ENCODE assay signal across 8 cellular contexts in the genomic region with DNA sequence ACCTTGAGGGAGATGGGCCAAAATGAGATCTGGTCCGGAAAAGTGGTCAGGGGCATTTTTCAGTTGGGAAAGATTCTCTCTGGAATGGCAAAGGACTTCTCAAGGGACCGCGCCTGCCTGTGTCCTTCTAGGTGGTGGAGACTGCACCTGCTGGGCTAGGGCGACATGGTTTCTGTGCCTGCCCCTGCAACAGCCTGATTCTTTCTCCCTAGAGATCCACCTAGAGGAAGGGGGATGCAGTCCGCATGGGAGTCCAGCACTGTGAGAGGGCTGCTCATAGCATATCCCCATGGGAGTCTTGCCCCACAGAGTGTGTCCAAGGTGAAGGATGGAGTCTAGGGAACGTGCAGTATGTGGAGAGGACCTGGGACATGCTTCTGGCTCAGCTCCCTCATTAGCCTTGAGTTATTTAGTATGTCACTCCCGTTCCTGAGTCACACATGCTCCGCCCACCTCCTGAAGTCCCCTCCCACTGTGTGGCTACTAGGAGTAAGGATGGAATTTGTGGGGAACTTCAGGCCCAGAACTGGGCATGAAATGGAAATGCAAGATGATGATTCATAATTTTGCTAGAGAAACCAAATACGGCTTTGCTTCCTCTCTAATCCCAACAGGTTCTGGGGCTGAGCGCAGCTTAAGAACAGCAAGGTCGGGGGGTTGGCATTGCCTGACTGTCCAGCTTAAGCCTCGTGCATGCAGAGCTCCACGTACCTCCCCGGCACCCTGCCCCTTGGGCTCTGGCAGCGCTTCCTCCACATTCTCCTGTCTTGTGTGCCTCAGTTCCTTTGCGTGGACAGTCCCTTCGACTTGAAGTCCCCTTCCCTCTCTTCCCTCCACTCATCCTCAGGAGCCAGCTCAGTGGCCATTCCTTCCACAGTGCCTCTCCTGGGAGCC. TPM values are rescaled to one million over a fixed set of nuclear protein-coding genes. Genes with fewer than 3 reads are reported as not detected.
DNase-seq lines count a peak whose midpoint lies in the region; ATAC-seq and TF ChIP-seq lines count a peak whose summit lies in the region.

No MANE protein-coding gene starts in this region.

- no peak overlapping the region for H2BK5ac ChIP-seq in neuronal stem cell (ENCODE audit: low read length)

- peaks cover 15% of the 10 kb centered on the region for H3K4me1 ChIP-seq in SJCRH30
- peaks cover 5% of the 10 kb centered on the region for H3K4me1 ChIP-seq in psoas muscle
- H3K4me1 ChIP-seq in neuronal stem cell (ENCODE audit: control insufficient read depth in 2 of 2, insufficient read depth in 1 of 2, low read depth in 1 of 2, low read length in 2 of 2) = peaks cover 9 to 17% of the 10 kb centered on the region in 2 donors

- H2BK15ac ChIP-seq in neuronal stem cell (ENCODE audit: low read length) = no peak overlapping the region

- H2BK12ac ChIP-seq in neuronal stem cell (ENCODE audit: low read length) = no peak overlapping the region

- no peak overlapping the region for H3K18ac ChIP-seq in neuronal stem cell (ENCODE audit: low read length)

- H2AFZ ChIP-seq in neuronal stem cell (ENCODE audit: low read length) = no peak overlapping the region

- peak; percentile 98 for DNase-seq in EH (ENCODE audit: low read depth)
- peak; percentile 45 to 47 for DNase-seq in SJCRH30
- peak; percentile 91 for DNase-seq in fibroblast of pulmonary artery (ENCODE audit: low read depth)
- peak; percentile 65 to 69 for DNase-seq in psoas muscle
- no peak for DNase-seq in GM19238 (ENCODE audit: insufficient read length, low spot score)
- DNase-seq in neuronal stem cell (ENCODE audit: low spot score) = no peak

- no peak overlapping the region for H4K8ac ChIP-seq in neuronal stem cell (ENCODE audit: low read depth, low read length)

- H3K4me2 ChIP-seq in neuronal stem cell (ENCODE audit: insufficient read depth, low read length, poor library complexity, severe bottlenecking) = no peak overlapping the region

- no peak overlapping the region for H2BK120ac ChIP-seq in neuronal stem cell (ENCODE audit: low read depth, low read length)

- WGBS in psoas muscle, 3 donors = 63 to 76% (median 67%) methylated on average over 17 of the region's 17 CpGs
- WGBS in neuronal stem cell (ENCODE audit: extremely low coverage in 2 of 2, insufficient read length in 2 of 2, insufficient replicate concordance in 1 of 2), 2 donors = no CpG with 5 or more reads among the region's 17 CpGs

- TF ChIP-seq CTCF in fibroblast of pulmonary artery (IDR thresholded peaks at IDR 0.05; ENCODE audit: low read length, missing control alignments) (no peak), psoas muscle (IDR thresholded peaks at IDR 0.05) (no peak)

- H3K9me3 ChIP-seq in SJCRH30 (replicated peaks) = no peaks in the 10 kb centered on the region
- no peaks in the 10 kb centered on the region for H3K9me3 ChIP-seq in psoas muscle
- H3K9me3 ChIP-seq in neuronal stem cell (replicated peaks in 1 of 2; ENCODE audit: control insufficient read depth in 2 of 2, insufficient read depth in 1 of 2, low read depth in 1 of 2, low read length in 2 of 2) = peaks cover 0 to 6% of the 10 kb centered on the region in 2 donors

- no peak overlapping the region for H3K14ac ChIP-seq in neuronal stem cell (ENCODE audit: low read length)

- no peaks in the 10 kb centered on the region for H3K36me3 ChIP-seq in SJCRH30
- H3K36me3 ChIP-seq in psoas muscle (ENCODE audit: insufficient read depth in 1 of 2, low read depth in 1 of 2) = no peaks in the 10 kb centered on the region
- H3K36me3 ChIP-seq in neuronal stem cell (replicated peaks in 1 of 2; ENCODE audit: control insufficient read depth in 2 of 2, insufficient read depth in 2 of 2, low read length in 2 of 2) = no peaks in the 10 kb centered on the region

- no peaks in the 10 kb centered on the region for H3K79me1 ChIP-seq in neuronal stem cell (ENCODE audit: low read depth, low read length)

- H3K27ac ChIP-seq in SJCRH30 (no peak overlapping the region), psoas muscle (no peak overlapping the region), neuronal stem cell (replicated peaks; ENCODE audit: low read length) (no peak overlapping the region)

- no peak overlapping the region for H2AK5ac ChIP-seq in neuronal stem cell (ENCODE audit: low read depth, low read length)

- intact Hi-C loops in psoas muscle (cut with DNase I) = no loop called here

- no peak overlapping the region for H4K91ac ChIP-seq in neuronal stem cell (ENCODE audit: low read depth, low read length, poor library complexity)

- H3K27me3 ChIP-seq in SJCRH30 (no peaks in the 10 kb centered on the region), psoas muscle (ENCODE audit: insufficient read depth in 3 of 3, low read length in 2 of 3) (no peaks in the 10 kb centered on the region), neuronal stem cell (ENCODE audit: control insufficient read depth in 3 of 3, insufficient read depth in 3 of 3, low read depth in 1 of 3, low read length in 3 of 3) (no peaks in the 10 kb centered on the region)

- H3K23ac ChIP-seq in neuronal stem cell (ENCODE audit: low read depth, low read length, poor library complexity) = no peak overlapping the region

- peak; percentile 37 to 48 (median 44) for ATAC-seq in psoas muscle
- ATAC-seq in HG02623 (IDR thresholded peaks at IDR 0.05; ENCODE audit: unreplicated experiment) = no peak
- no peak for ATAC-seq in GM18867 (IDR thresholded peaks at IDR 0.05; ENCODE audit: unreplicated experiment)

- H3K9ac ChIP-seq in neuronal stem cell (ENCODE audit: low read depth, low read length, poor library complexity) = no peak overlapping the region

- H3K4me3 ChIP-seq in SJCRH30 (no peak overlapping the region), fibroblast of pulmonary artery (replicated peaks; ENCODE audit: low read depth, low read length) (no peak overlapping the region), psoas muscle (no peak overlapping the region), neuronal stem cell (ENCODE audit: low read length in 2 of 2) (no peak overlapping the region)

- H3K4ac ChIP-seq in neuronal stem cell (ENCODE audit: low read length) = no peak overlapping the region

RNA-seq across cellular contexts. Expression of a gene that starts 35.0 kb away (rescaled TPM):
- not detected in 2 replicates for total RNA-seq in SJCRH30 (2014; rRNA removed; shearing (Covaris generic))
- under 1 TPM in 1 of 4 donors, not detected in 3; 0.11 TPM for total RNA-seq in psoas muscle
- polyA plus RNA-seq in psoas muscle = under 1 TPM in 2 of 3 donors, not detected in 1; 0.04 TPM
- polyA plus RNA-seq in neuronal stem cell (2013, experiment 1 of 2) = 0.66 TPM
- 0.66 TPM for polyA plus RNA-seq in neuronal stem cell (2013, experiment 2 of 2)

Comparison
In these comparisons a context has a peak if more than half of its experiments do, and no peak if none do; other contexts are left out.
1. DNase-seq: peak in EH (single experiment), SJCRH30 (2 of 2), fibroblast of pulmonary artery (single experiment) and psoas muscle (2 of 2); none in GM19238 (single experiment) and neuronal stem cell (single experiment).
2. ATAC-seq: peak in psoas muscle (4 of 4); none in HG02623 (single experiment) and GM18867 (single experiment).